In the genomic region with DNA sequence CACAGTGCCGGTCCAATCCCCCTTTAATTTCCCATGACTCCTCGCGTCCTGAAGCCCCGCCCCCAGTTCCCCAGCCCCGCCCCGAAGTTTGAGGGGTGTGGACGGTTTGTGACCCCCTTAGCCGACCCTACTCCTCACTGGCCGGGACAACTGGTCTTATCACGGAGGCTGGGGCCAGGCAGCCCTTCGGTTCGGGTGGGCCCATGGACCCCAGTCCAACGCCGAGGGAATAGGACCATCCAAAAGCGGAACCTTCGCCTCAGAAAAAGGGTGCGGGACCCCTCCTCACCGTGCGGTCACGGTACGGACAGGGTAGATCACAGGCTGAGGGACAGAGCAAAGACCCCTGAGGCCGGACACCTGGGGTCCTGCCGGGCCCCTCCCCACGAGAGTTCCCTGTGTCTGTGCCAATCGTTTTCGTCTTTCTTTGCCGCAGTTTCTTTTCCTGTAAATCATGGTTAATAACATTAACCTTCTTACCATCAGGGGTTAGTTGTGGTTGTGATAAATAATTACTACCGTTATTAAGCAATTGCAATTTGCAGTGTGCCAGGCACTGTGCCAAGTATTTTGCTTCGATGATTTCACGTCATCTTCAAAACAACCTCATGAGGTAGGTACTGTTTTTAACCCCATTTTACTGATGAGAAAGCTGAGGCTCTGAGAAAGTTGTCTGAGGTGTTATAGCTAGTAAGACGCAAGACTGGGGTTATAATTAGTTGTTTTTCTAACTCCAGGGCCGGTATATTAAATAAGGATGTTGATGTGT, we compare ENCODE assay signal across 8 cellular contexts. TPM values are rescaled to one million over a fixed set of nuclear protein-coding genes. Genes with fewer than 3 reads are reported as not detected.
DNase-seq lines count a peak whose midpoint lies in the region; ATAC-seq lines count a peak whose summit lies in the region.

No MANE protein-coding gene starts in this region.

- H3K4me1 Mint-ChIP-seq in activated CD8-positive, alpha-beta T cell treated with anti-CD3 and anti-CD28 coated beads, Interleukin-2, amount 10 ng/mL, durations not matched to agents 7 days and 5 days (ENCODE audit: low read depth), result peaks cover 40% of the 10 kb centered on the region

- H3K4me3 Mint-ChIP-seq in activated CD8-positive, alpha-beta T cell treated with anti-CD3 and anti-CD28 coated beads, Interleukin-2, amount 10 ng/mL, durations not matched to agents 7 days and 5 days, result peak overlapping the region; percentile 97

- ATAC-seq in GM21367 (IDR thresholded peaks at IDR 0.05; ENCODE audit: unreplicated experiment), result peak; percentile 13
- peak; percentile 38 for ATAC-seq in HG03571 (IDR thresholded peaks at IDR 0.05; ENCODE audit: unreplicated experiment)
- peak; percentile 66 for ATAC-seq in activated CD8-positive, alpha-beta T cell treated with anti-CD3 and anti-CD28 coated beads, Interleukin-2, amount 10 ng/mL, durations not matched to agents 7 days and 5 days

- POLR2A ChIA-PET in activated CD8-positive, alpha-beta T cell treated with anti-CD3 and anti-CD28 coated beads, Interleukin-2, amount 10 ng/mL, durations not matched to agents 7 days and 5 days (lab: Charles Lee), result interaction anchor here (0.8 to 3.0 kb wide), 15 partner anchors 8 to 316 kb away, joined by 3 to 26 read pairs (median 7); partner anchors contain the start of genes ATXN7L3, GPATCH8, HDAC5 and UBTF

- no peaks in the 10 kb centered on the region for H3K27me3 Mint-ChIP-seq in activated CD8-positive, alpha-beta T cell treated with anti-CD3 and anti-CD28 coated beads, Interleukin-2, amount 10 ng/mL, durations not matched to agents 7 days and 5 days (ENCODE audit: low read depth)

- peak; percentile 55 for DNase-seq in ELR (ENCODE audit: low read depth)
- no peak for DNase-seq in activated CD8-positive, alpha-beta T cell treated with anti-CD3 and anti-CD28 coated beads, Interleukin-2, amount 10 ng/mL, durations not matched to agents 7 days and 5 days
- DNase-seq in globus pallidus (ENCODE audit: low spot score), result peak; percentile 38
- DNase-seq in renal cortical epithelial cell (ENCODE audit: low read depth), result peak; percentile 82
- no peak for DNase-seq in NCI-H345 treated with DMSO at 0.1 percent for 48 hours (lab: John Stamatoyannopoulos, UW; ENCODE audit: unreplicated experiment)
- DNase-seq in COR-L47 (lab: John Stamatoyannopoulos, UW), result no peak

- peaks cover 30% of the 10 kb centered on the region for H3K36me3 Mint-ChIP-seq in activated CD8-positive, alpha-beta T cell treated with anti-CD3 and anti-CD28 coated beads, Interleukin-2, amount 10 ng/mL, durations not matched to agents 7 days and 5 days (ENCODE audit: low read depth)

- H3K27ac Mint-ChIP-seq in activated CD8-positive, alpha-beta T cell treated with anti-CD3 and anti-CD28 coated beads, Interleukin-2, amount 10 ng/mL, durations not matched to agents 7 days and 5 days, result peak overlapping the region; percentile 100

- no peaks in the 10 kb centered on the region for H3K9me3 Mint-ChIP-seq in activated CD8-positive, alpha-beta T cell treated with anti-CD3 and anti-CD28 coated beads, Interleukin-2, amount 10 ng/mL, durations not matched to agents 7 days and 5 days (ENCODE audit: insufficient read depth)

- CTCF ChIA-PET in activated CD8-positive, alpha-beta T cell treated with anti-CD3 and anti-CD28 coated beads, Interleukin-2, amount 10 ng/mL, durations not matched to agents 7 days and 5 days (lab: Charles Lee), result interaction anchor here (0.9 to 4.8 kb wide), 10 partner anchors 11 to 167 kb away, joined by 4 to 27 read pairs (median 14); partner anchors contain the start of genes GRN and HDAC5

RNA-seq across cellular contexts. Expression of gene TMUB2, which starts 0.5 kb away (rescaled TPM):
- total RNA-seq in activated CD8-positive, alpha-beta T cell treated with anti-CD3 and anti-CD28 coated beads, Interleukin-2, amount 10 ng/mL, durations not matched to agents 7 days and 5 days, result 10 to 100 TPM; 26.7 to 27.9 TPM
- 21.9 and 38.5 TPM in 2 replicates for total RNA-seq in renal cortical epithelial cell

RNA-seq across cellular contexts. Expression of gene ATXN7L3, which starts 12.4 kb away (rescaled TPM):
- total RNA-seq in activated CD8-positive, alpha-beta T cell treated with anti-CD3 and anti-CD28 coated beads, Interleukin-2, amount 10 ng/mL, durations not matched to agents 7 days and 5 days, result 100 to 1,000 TPM; 116 to 120 TPM
- total RNA-seq in renal cortical epithelial cell, result 45.8 and 61.1 TPM in 2 replicates

RNA-seq across cellular contexts. Expression of gene ASB16, which starts 16.8 kb away (rescaled TPM):
- total RNA-seq in activated CD8-positive, alpha-beta T cell treated with anti-CD3 and anti-CD28 coated beads, Interleukin-2, amount 10 ng/mL, durations not matched to agents 7 days and 5 days, result under 1 TPM; 0.26 to 0.42 TPM
- total RNA-seq in renal cortical epithelial cell, result not detected in 2 replicates

RNA-seq across cellular contexts. Expression of gene UBTF, which starts 32.2 kb away (rescaled TPM):
- total RNA-seq in activated CD8-positive, alpha-beta T cell treated with anti-CD3 and anti-CD28 coated beads, Interleukin-2, amount 10 ng/mL, durations not matched to agents 7 days and 5 days, result 100 to 1,000 TPM; 165 to 182 TPM
- total RNA-seq in renal cortical epithelial cell, result 27.8 and 57.8 TPM in 2 replicates

RNA-seq across cellular contexts. Expression of gene HROB, which starts 45.6 kb away (rescaled TPM):
- 10 to 100 TPM; 16.4 to 18.0 TPM for total RNA-seq in activated CD8-positive, alpha-beta T cell treated with anti-CD3 and anti-CD28 coated beads, Interleukin-2, amount 10 ng/mL, durations not matched to agents 7 days and 5 days
- total RNA-seq in renal cortical epithelial cell, result 0.70 and 1.2 TPM in 2 replicates

Comparison
In these comparisons a context has a peak if more than half of its experiments do, and no peak if none do; other contexts are left out.
1. DNase-seq: peak in ELR (single experiment), globus pallidus (single experiment) and renal cortical epithelial cell (single experiment); none in activated CD8-positive, alpha-beta T cell treated with anti-CD3 and anti-CD28 coated beads, Interleukin-2, amount 10 ng/mL, durations not matched to agents 7 days and 5 days (single experiment), NCI-H345 treated with DMSO at 0.1 percent for 48 hours (single experiment) and COR-L47 (single experiment).
2. ATAC-seq: peak in every context shown above with its lines; median percentile 66 in activated CD8-positive, alpha-beta T cell treated with anti-CD3 and anti-CD28 coated beads, Interleukin-2, amount 10 ng/mL, durations not matched to agents 7 days and 5 days; 38 in HG03571; 13 in GM21367.